3 cellular contexts compared by ENCODE assay signal in the genomic region with DNA sequence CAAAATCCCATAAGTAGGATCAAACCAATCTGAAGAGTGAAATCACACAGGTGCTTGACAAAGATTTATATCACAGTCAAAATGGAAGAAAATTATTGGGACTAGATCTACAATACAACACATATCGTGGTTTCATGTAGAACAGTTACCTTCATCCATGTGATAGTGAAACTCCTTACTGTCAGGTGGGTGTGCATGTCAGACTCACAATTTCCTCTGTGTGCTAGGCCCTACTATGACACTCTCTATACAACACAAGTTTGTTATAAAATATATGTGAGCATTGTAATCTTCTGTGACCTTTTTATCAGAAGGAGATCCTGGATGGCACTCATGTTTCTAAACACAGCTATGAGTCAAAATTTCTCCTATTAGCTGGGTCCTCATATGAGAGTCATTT.
"Had no signal": no experiment of that assay in that cellular context is flagged by ENCODE, and none has a peak within 500 bp of the region (broad histone marks: within the 10 kb centered on the region; RNA-seq: fewer than 3 reads in every experiment).

No MANE protein-coding gene starts in this region.

- DNase-seq: GDM1, GF-D8 had no signal

- ATAC-seq: GM12878 had no signal
